1 cellular context compared by ENCODE assay signal in the genomic region with DNA sequence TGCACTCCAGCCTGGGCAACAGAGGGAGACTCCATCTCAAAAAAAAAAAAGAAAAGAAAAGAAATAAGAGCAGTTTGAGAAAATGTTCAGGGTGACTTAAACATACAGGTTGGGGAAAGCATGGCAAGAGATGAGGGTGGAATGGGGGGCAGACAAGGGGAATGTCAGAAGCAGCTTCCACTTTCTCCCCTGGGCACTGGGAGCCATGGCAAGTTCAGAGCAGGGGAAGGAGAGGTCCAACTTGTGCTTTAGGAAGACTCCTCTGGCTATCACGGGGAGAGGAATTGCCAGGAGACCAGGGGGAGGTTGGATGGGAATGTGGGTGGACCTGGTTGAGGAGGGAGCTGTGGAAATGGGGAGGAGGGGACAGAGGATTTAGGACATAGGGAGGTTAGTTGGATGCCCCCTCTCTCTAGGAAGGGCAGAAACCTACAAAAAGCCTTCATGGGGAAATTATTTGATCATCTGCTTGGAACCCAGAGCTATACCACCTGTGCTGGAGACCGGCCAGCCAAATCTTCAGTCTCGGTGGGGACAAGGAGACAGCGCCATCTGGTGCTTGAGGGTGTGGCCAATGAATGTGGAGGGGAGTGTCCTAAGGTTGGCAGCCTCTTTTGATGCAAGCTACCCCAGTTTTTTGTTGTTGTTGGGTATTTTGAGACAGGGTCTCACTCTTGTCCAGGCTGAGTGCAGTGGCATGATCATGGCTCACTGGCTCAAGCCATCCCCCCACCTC.
TF ChIP-seq lines count a peak whose summit lies in the region.

No MANE protein-coding gene starts in this region.

TF ChIP-seq in IMR-90, 13 proteins besides CTCF, POLR2A, EP300 and RAD21 (continued from another document):
- TF ChIP-seq, protein P1, sequence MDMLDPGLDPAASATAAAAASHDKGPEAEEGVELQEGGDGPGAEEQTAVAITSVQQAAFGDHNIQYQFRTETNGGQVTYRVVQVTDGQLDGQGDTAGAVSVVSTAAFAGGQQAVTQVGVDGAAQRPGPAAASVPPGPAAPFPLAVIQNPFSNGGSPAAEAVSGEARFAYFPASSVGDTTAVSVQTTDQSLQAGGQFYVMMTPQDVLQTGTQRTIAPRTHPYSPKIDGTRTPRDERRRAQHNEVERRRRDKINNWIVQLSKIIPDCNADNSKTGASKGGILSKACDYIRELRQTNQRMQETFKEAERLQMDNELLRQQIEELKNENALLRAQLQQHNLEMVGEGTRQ (IDR thresholded peaks at IDR 0.05; ENCODE audit: low read depth, low read length), result no peak
- no peak for TF ChIP-seq MAZ (IDR thresholded peaks at IDR 0.05; ENCODE audit: borderline replicate concordance, low read depth, low read length)
- TF ChIP-seq MXI1 (IDR thresholded peaks at IDR 0.05; ENCODE audit: borderline replicate concordance, low read depth, low read length), result no peak
- TF ChIP-seq BHLHE40 (IDR thresholded peaks at IDR 0.05; ENCODE audit: low read depth, low read length), result no peak
- TF ChIP-seq NFE2L2 (IDR thresholded peaks at IDR 0.05; ENCODE audit: low read depth, low read length), result no peak
- no peak for TF ChIP-seq MAFK (IDR thresholded peaks at IDR 0.05; ENCODE audit: low read depth, low read length)
- TF ChIP-seq CEBPB (IDR thresholded peaks at IDR 0.05; ENCODE audit: low read depth, low read length), result no peak
TF ChIP-seq in IMR-90: peak in this region for 0.
